ENCODE assay signal across 8 cellular contexts in the genomic region with DNA sequence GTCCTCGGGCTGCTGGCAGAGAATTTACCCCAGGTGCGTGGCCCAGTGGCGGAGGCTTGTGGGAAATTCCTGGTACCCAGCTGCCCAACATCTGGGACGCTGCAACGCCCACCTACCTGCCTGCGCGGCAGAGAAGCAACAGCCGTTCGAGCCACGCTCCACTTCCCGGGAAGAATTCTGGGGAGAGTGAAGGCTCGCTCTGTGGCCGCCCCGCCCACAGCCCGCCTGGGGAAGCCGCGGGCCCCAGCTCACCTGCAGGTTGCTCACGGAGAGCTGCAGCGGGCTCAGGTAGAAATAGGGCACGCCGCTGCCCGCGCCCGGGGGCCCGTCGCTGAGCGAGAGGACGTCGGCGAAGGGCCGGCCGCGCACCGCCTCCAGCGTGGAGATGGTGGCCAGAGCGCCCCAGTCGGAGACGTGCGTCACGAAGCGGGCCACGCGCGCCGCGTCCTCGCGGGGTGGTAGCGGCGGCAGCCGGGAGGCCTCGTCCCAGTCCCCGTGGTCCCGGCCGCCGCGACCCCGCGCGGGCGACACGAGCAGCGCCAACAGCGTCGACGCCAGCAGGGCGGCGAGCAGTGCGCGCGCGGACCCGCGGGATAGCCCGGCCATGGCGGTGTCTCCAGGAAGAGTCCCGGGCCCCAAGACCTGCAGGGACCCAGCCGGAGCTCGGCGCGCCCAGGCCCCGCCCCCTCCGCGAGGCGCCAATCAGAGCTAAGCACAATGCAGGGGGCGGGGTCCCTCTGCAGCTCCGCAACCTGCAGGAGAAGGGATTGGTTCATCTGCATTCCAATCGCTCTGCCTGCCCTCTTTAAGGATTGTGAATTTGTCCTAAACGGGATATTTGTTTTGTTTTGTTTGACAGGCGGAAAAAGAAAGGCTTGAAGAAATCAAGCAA. TPM values are rescaled to one million over a fixed set of nuclear protein-coding genes. Genes with fewer than 3 reads are reported as not detected.
DNase-seq lines count a peak whose midpoint lies in the region; ATAC-seq and TF ChIP-seq lines count a peak whose summit lies in the region.

Gene CREG1 (minus strand): TSS at position 627 of the 892 bp plus-strand sequence.

- peak; percentile 97 for ATAC-seq in HG03439 (IDR thresholded peaks at IDR 0.05; ENCODE audit: unreplicated experiment)

- H3K4me3 Mint-ChIP-seq in chondrocyte (ENCODE audit: unreplicated experiment): peak within 1 kb of the TSS; percentile 74

- peaks cover 1% of the 10 kb centered on the region for H3K36me3 Mint-ChIP-seq in chondrocyte (ENCODE audit: low read depth)

- no peaks in the 10 kb centered on the region for H3K9me3 Mint-ChIP-seq in chondrocyte (ENCODE audit: low read depth)

- H3K27me3 Mint-ChIP-seq in chondrocyte (ENCODE audit: low read depth): peaks cover 2% of the 10 kb centered on the region

- no peaks in the 10 kb centered on the region for H3K27me3 ChIP-seq in kidney epithelial cell (ENCODE audit: control insufficient read depth, insufficient read depth, low read length)

- DNase-seq in AML-193 (lab: John Stamatoyannopoulos, UW): peak; percentile 89 to 90
- peak; percentile 91 for DNase-seq in NCI-H510A treated with DMSO at 0.1 percent for 48 hours (lab: John Stamatoyannopoulos, UW)
- DNase-seq in activated CD4-positive, alpha-beta T cell treated with anti-CD3 and anti-CD28 coated beads for 24 hours (ENCODE audit: low read depth in 2 of 2): peak; percentile 86 to 90
- DNase-seq in chondrocyte (ENCODE audit: low spot score): peak; percentile 96
- peak; percentile 68 for DNase-seq in kidney epithelial cell (ENCODE audit: low read depth)
- DNase-seq in stimulated activated CD4-positive, alpha-beta T cell treated with anti-CD3 and anti-CD28 coated beads, Interleukin-15, amount 100 ng/mL, for 48 hours (ENCODE audit: low read depth in 2 of 2): peak; percentile 75 to 87

- no peak for TF ChIP-seq CTCF in chondrocyte (IDR thresholded peaks at IDR 0.05)
- no peak for TF ChIP-seq CTCF in kidney epithelial cell (IDR thresholded peaks at IDR 0.05; ENCODE audit: insufficient read depth, low read length, poor library complexity, severe bottlenecking)

- peak within 1 kb of the TSS; percentile 38 for H3K27ac Mint-ChIP-seq in chondrocyte (ENCODE audit: unreplicated experiment)

- peaks cover 19% of the 10 kb centered on the region for H3K4me1 Mint-ChIP-seq in chondrocyte (ENCODE audit: low read depth)

- H3K4me3 ChIP-seq in kidney epithelial cell (ENCODE audit: low read depth, low read length): peak within 1 kb of the TSS; percentile 61

- TF ChIP-seq POLR2A in GM19193 (IDR thresholded peaks at IDR 0.05; ENCODE audit: extremely low read depth, insufficient read depth, insufficient read length): peak; percentile 84

- no peaks in the 10 kb centered on the region for H3K36me3 ChIP-seq in kidney epithelial cell (ENCODE audit: control insufficient read depth, insufficient read depth, low read length)

RNA-seq across cellular contexts. Expression of gene CREG1, which starts in this region (rescaled TPM):
- total RNA-seq in chondrocyte (48.6 to 56.0 TPM (median 51.2 TPM) in 3 replicates), kidney epithelial cell (48.9 and 57.3 TPM in 2 replicates)

Comparison
In these comparisons a context has a peak if more than half of its experiments do, and no peak if none do; other contexts are left out.
1. Peak in every context shown above with its lines: DNase-seq, ATAC-seq and H3K4me3 ChIP-seq.